In genomic region chrX:39613997-39614679, GRCh38 we compare ENCODE assay signal across 8 cellular contexts.
DNase-seq lines count a peak whose midpoint lies in the region; ATAC-seq and TF ChIP-seq lines count a peak whose summit lies in the region.

No MANE protein-coding gene starts in this region.

- H3K27me3 Mint-ChIP-seq in CD4-positive, CD25-positive, alpha-beta regulatory T cell: no peaks in the 10 kb centered on the region
- peaks cover 87% of the 10 kb centered on the region for H3K27me3 Mint-ChIP-seq in MCF 10A (ENCODE audit: insufficient read depth, unreplicated experiment)

- H2AFZ ChIP-seq in trophoblast cell (ENCODE audit: insufficient read depth, low read length, poor library complexity): no peak overlapping the region

- peak overlapping the region; percentile 66 for H3K4me3 ChIP-seq in CD4-positive, CD25-positive, alpha-beta regulatory T cell (ENCODE audit: low read depth, low read length)
- H3K4me3 ChIP-seq in H7 (ENCODE audit: insufficient read depth, low read depth, low read length) (peak overlapping the region; percentile 41), Peyer's patch (peak overlapping the region in 3 of 4 donors; percentile 24 to 33 (median 27)), trophoblast cell (ENCODE audit: low read depth, low read length) (no peak overlapping the region)

- H3K27ac ChIP-seq in CD4-positive, CD25-positive, alpha-beta regulatory T cell (ENCODE audit: insufficient read depth, low read length, poor library complexity, severe bottlenecking): no peak overlapping the region
- H3K27ac ChIP-seq in Peyer's patch (no peak overlapping the region), trophoblast cell (ENCODE audit: low read depth, low read length) (no peak overlapping the region)

- H3K4ac ChIP-seq in trophoblast cell (ENCODE audit: low read depth, low read length): no peak overlapping the region

- POLR2A ChIA-PET in MCF 10A (lab: Yijun Ruan, JAX): interaction anchor here (0.7 kb wide), 1 partner anchor 653 kb away, joined by 3 read pairs; no protein-coding TSS in a partner anchor

- peak overlapping the region; percentile 51 for H3K4me2 ChIP-seq in trophoblast cell (ENCODE audit: low read length)

- no peak overlapping the region for H2BK120ac ChIP-seq in trophoblast cell (ENCODE audit: insufficient read depth, low read length, poor library complexity)

- CTCF ChIA-PET in MCF 10A (lab: Yijun Ruan, JAX): no interaction called here

- peak in 2 of 3 donors; percentile 6 to 62 for DNase-seq in CD4-positive, CD25-positive, alpha-beta regulatory T cell
- peak; percentile 86 for DNase-seq in H7
- DNase-seq in Peyer's patch: no peak
- peak; percentile 11 for DNase-seq in MCF 10A (ENCODE audit: unreplicated experiment)
- DNase-seq in trophoblast cell: no peak
- DNase-seq in CD1c-positive myeloid dendritic cell (ENCODE audit: extremely low spot score): no peak
- DNase-seq in amniotic stem cell (lab: John Stamatoyannopoulos, UW): no peak
- no peak for DNase-seq in NOMO-1 treated with DMSO at 0.1 percent for 48 hours (lab: John Stamatoyannopoulos, UW; ENCODE audit: unreplicated experiment)

- no peaks in the 10 kb centered on the region for H3K36me3 ChIP-seq in CD4-positive, CD25-positive, alpha-beta regulatory T cell (ENCODE audit: control insufficient read depth, insufficient read depth, low read length)
- H3K36me3 ChIP-seq in H7 (replicated peaks; ENCODE audit: control insufficient read depth, insufficient read depth, low read length): no peaks in the 10 kb centered on the region
- H3K36me3 ChIP-seq in Peyer's patch: no peaks in the 10 kb centered on the region
- H3K36me3 ChIP-seq in trophoblast cell (ENCODE audit: control insufficient read depth in 1 of 2, insufficient read depth in 2 of 2, low read length in 2 of 2): no peaks in the 10 kb centered on the region

- H3K18ac ChIP-seq in trophoblast cell (ENCODE audit: low read length): no peak overlapping the region

- no peaks in the 10 kb centered on the region for H3K27me3 ChIP-seq in CD4-positive, CD25-positive, alpha-beta regulatory T cell (ENCODE audit: control insufficient read depth, insufficient read depth, low read length)
- peaks cover 3% of the 10 kb centered on the region; the same call in 1 of the 2 replicates for H3K27me3 ChIP-seq in H7 (ENCODE audit: control insufficient read depth, insufficient read depth, low read length)
- H3K27me3 ChIP-seq in Peyer's patch: no peaks in the 10 kb centered on the region
- H3K27me3 ChIP-seq in trophoblast cell (ENCODE audit: insufficient read depth, low read length): peaks cover 6% of the 10 kb centered on the region

- H3K36me3 Mint-ChIP-seq in CD4-positive, CD25-positive, alpha-beta regulatory T cell: peaks cover 3% of the 10 kb centered on the region
- H3K36me3 Mint-ChIP-seq in MCF 10A (ENCODE audit: insufficient read depth, unreplicated experiment): peaks cover 6% of the 10 kb centered on the region

- no peak overlapping the region for H2BK5ac ChIP-seq in trophoblast cell (ENCODE audit: low read depth, low read length, poor library complexity)

- BruUV-seq in MCF 10A (replicated peaks; lab: Mats Ljungman, UMichigan): no TSS peak

- no peak overlapping the region for H2AK5ac ChIP-seq in trophoblast cell (ENCODE audit: low read length)

- no peaks in the 10 kb centered on the region for H3K9me3 ChIP-seq in CD4-positive, CD25-positive, alpha-beta regulatory T cell (ENCODE audit: control insufficient read depth in 2 of 2, low read length in 2 of 2)
- H3K9me3 ChIP-seq in Peyer's patch (no peaks in the 10 kb centered on the region), trophoblast cell (ENCODE audit: insufficient read depth, low read depth, low read length) (no peaks in the 10 kb centered on the region)

- intact Hi-C loops in MCF 10A (cut with micrococcal nuclease): no loop called here

- TF ChIP-seq CTCF in Peyer's patch (IDR thresholded peaks at IDR 0.05): no peak
- TF ChIP-seq CTCF in MCF 10A (IDR thresholded peaks at IDR 0.05; ENCODE audit: unreplicated experiment): no peak

- no peak overlapping the region for H3K9ac ChIP-seq in trophoblast cell (ENCODE audit: low read length)

- no peak overlapping the region for H3K23ac ChIP-seq in trophoblast cell (ENCODE audit: low read length)

- no peaks in the 10 kb centered on the region for H3K79me2 ChIP-seq in trophoblast cell (ENCODE audit: control insufficient read depth, insufficient read depth, low read length, poor library complexity)

- H3K9me3 Mint-ChIP-seq in CD4-positive, CD25-positive, alpha-beta regulatory T cell: peaks cover 0 to 7% (median 1%) of the 10 kb centered on the region in 7 donors
- no peaks in the 10 kb centered on the region for H3K9me3 Mint-ChIP-seq in MCF 10A (ENCODE audit: unreplicated experiment)

- H3K14ac ChIP-seq in trophoblast cell (ENCODE audit: low read length): no peak overlapping the region

- no peaks in the 10 kb centered on the region for H3K79me1 ChIP-seq in trophoblast cell (ENCODE audit: low read length)

- H3K4me1 Mint-ChIP-seq in CD4-positive, CD25-positive, alpha-beta regulatory T cell: peaks cover 5 to 17% (median 8%) of the 10 kb centered on the region in 4 donors
- peaks cover 9% of the 10 kb centered on the region for H3K4me1 Mint-ChIP-seq in MCF 10A (ENCODE audit: insufficient read depth, unreplicated experiment)

- ATAC-seq in CD4-positive, CD25-positive, alpha-beta regulatory T cell (ENCODE audit: low read depth in 2 of 2): peak in 1 of 2 donors; percentile 52

- no peak for TF ChIP-seq POLR2A in Peyer's patch (IDR thresholded peaks at IDR 0.05)

- no CpG with 5 or more reads among the region's 23 CpGs for WGBS in trophoblast cell (ENCODE audit: extremely low coverage, insufficient coverage, insufficient read length)

- peaks cover 6% of the 10 kb centered on the region for H3K4me1 ChIP-seq in CD4-positive, CD25-positive, alpha-beta regulatory T cell (ENCODE audit: control insufficient read depth, insufficient read depth, low read length, poor library complexity, severe bottlenecking)
- H3K4me1 ChIP-seq in Peyer's patch (no peaks in the 10 kb centered on the region), trophoblast cell (ENCODE audit: control insufficient read depth in 1 of 2, insufficient read depth in 2 of 2, low read length in 2 of 2) (peaks cover 0 to 8% of the 10 kb centered on the region in 2 experiments)

- no peak overlapping the region for H2BK12ac ChIP-seq in trophoblast cell (ENCODE audit: low read length)

- peak overlapping the region; percentile 45 to 88 (median 60) for H3K27ac Mint-ChIP-seq in CD4-positive, CD25-positive, alpha-beta regulatory T cell
- H3K27ac Mint-ChIP-seq in MCF 10A (ENCODE audit: low read depth, unreplicated experiment): no peak overlapping the region

- H3K4me3 Mint-ChIP-seq in CD4-positive, CD25-positive, alpha-beta regulatory T cell: peak overlapping the region; percentile 39 to 90 (median 84)
- no peak overlapping the region for H3K4me3 Mint-ChIP-seq in MCF 10A (ENCODE audit: unreplicated experiment)

- H4K12ac ChIP-seq in trophoblast cell (ENCODE audit: low read depth, low read length): no peak overlapping the region

- H4K8ac ChIP-seq in trophoblast cell (ENCODE audit: low read depth, low read length): no peak overlapping the region

- no peak overlapping the region for H4K91ac ChIP-seq in trophoblast cell (ENCODE audit: low read depth, low read length)

Comparison
In these comparisons a context has a peak if more than half of its experiments do, and no peak if none do; other contexts are left out.
1. DNase-seq: peak in CD4-positive, CD25-positive, alpha-beta regulatory T cell (2 of 3), H7 (single experiment) and MCF 10A (single experiment); none in Peyer's patch (0 of 3), trophoblast cell (0 of 2), CD1c-positive myeloid dendritic cell (single experiment), amniotic stem cell (single experiment) and NOMO-1 treated with DMSO at 0.1 percent for 48 hours (single experiment).